17 cellular contexts compared by ENCODE assay signal in the genomic region with DNA sequence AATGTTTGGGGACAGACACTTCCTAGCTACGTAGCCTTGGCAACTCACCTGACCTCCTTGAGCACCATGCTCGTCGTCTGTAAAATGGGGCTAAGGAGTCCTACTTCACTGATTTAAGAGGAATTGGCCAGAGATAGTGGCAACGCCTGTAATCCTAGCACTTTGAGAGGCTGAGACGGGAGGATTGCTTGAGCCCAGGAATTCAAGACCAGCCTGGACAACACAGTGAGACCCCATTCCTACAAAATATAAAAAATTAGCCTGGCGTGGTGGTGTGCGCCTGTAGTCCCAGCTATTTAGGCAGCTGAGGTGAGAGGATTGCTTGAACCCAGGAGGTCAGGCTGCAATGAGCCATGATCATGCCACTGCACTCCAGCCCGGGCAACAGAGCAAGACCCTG. TPM values are rescaled to one million over a fixed set of nuclear protein-coding genes. Genes with fewer than 3 reads are reported as not detected.
"Had no signal": no experiment of that assay in that cellular context is flagged by ENCODE, and none has a peak within 500 bp of the region (broad histone marks: within the 10 kb centered on the region; RNA-seq: fewer than 3 reads in every experiment).

No MANE protein-coding gene starts in this region.

- H3K9me3 Mint-ChIP-seq: nephron had no signal

- H3K4me3 Mint-ChIP-seq: nephron had no signal

- DNase-seq: activated effector memory CD4-positive, alpha-beta T cell treated with anti-CD3 and anti-CD28 coated beads, Interleukin-2, amount 50 U/mL, for 16 hours; activated T-cell treated with anti-CD3 and anti-CD28 coated beads for 4 hours; esophagus squamous epithelium; foreskin fibroblast; left colon; stimulated activated CD4-positive, alpha-beta T cell treated with anti-CD3 and anti-CD28 coated beads, Interleukin-2, amount 100 ng/mL, for 48 hours; stomach had no signal

- ATAC-seq: left colon had no signal

- H3K27ac Mint-ChIP-seq: nephron had no signal

RNA-seq across cellular contexts. Expression of a gene that starts 4.5 kb away (rescaled TPM):
- total RNA-seq: lung microvascular endothelial cell had no signal

RNA-seq across cellular contexts. Expression of a gene that starts 28.3 kb away (rescaled TPM):
- total RNA-seq: activated CD8-positive, alpha-beta memory T cell treated with anti-CD3 and anti-CD28 coated beads for 36 hours; lung microvascular endothelial cell; mononuclear cell; osteoblast; T-helper 2 cell treated with Interferon-gamma antibody and Interleukin-4, amounts not matched to agents 100 ng/mL and 5 ng/mL, for 36 hours; urinary bladder had no signal

RNA-seq across cellular contexts. Expression of a gene that starts 36.8 kb away (rescaled TPM):
- total RNA-seq: activated CD8-positive, alpha-beta memory T cell treated with anti-CD3 and anti-CD28 coated beads for 36 hours; ascending aorta; lung microvascular endothelial cell; mononuclear cell; osteoblast; pulmonary artery endothelial cell; stomach; T-helper 2 cell treated with Interferon-gamma antibody and Interleukin-4, amounts not matched to agents 100 ng/mL and 5 ng/mL, for 36 hours; thoracic aorta; urinary bladder had no signal
